11 cellular contexts compared by ENCODE assay signal in genomic region chr3:134359121-134360010, GRCh38. TPM values are rescaled to one million over a fixed set of nuclear protein-coding genes. Genes with fewer than 3 reads are reported as not detected.
DNase-seq lines count a peak whose midpoint lies in the region; ATAC-seq and TF ChIP-seq lines count a peak whose summit lies in the region.
"Had no signal": no experiment of that assay in that cellular context is flagged by ENCODE, and none has a peak within 500 bp of the region (broad histone marks: within the 10 kb centered on the region; RNA-seq: fewer than 3 reads in every experiment).

No MANE protein-coding gene starts in this region.

- no peaks in the 10 kb centered on the region for H3K9me3 ChIP-seq in left lung
- no peaks in the 10 kb centered on the region for H3K9me3 ChIP-seq in stomach

- DNase-seq in H7 = peak; percentile 40
- peak in 1 of 61 donors; percentile 87 for DNase-seq in caudate nucleus (lab: John Stamatoyannopoulos, UW)
- peak in 1 of 2 donors; percentile 32 for DNase-seq in left lung
- DNase-seq in stomach = no peak
- no peak for DNase-seq in T-helper 2 cell
- no peak for DNase-seq in NCI-H82 (lab: John Stamatoyannopoulos, UW)
- DNase-seq: activated CD4-positive, CD25-positive, alpha-beta regulatory T cell; NCI-H1092 had no signal

- ATAC-seq in left lung (no peak), HG02885 (IDR thresholded peaks at IDR 0.05; ENCODE audit: poor library complexity, unreplicated experiment) (no peak), HG03196 (IDR thresholded peaks at IDR 0.05; ENCODE audit: unreplicated experiment) (no peak)
- ATAC-seq: esophagus mucosa had no signal

- H3K4me3 ChIP-seq in H7 (ENCODE audit: insufficient read depth, low read depth, low read length) (no peak overlapping the region), left lung (no peak overlapping the region), stomach (no peak overlapping the region)

- H3K4me1 ChIP-seq in left lung (peaks cover 49 to 91% of the 10 kb centered on the region in 2 donors), stomach (peaks cover 90 to 100% (median 94%) of the 10 kb centered on the region in 4 donors)

- H3K36me3 ChIP-seq in H7 (replicated peaks; ENCODE audit: control insufficient read depth, insufficient read depth, low read length) = peaks cover 71% of the 10 kb centered on the region
- peaks cover 4 to 86% of the 10 kb centered on the region in 2 donors for H3K36me3 ChIP-seq in left lung
- peaks cover 67 to 91% (median 91%) of the 10 kb centered on the region in 4 donors for H3K36me3 ChIP-seq in stomach

- TF ChIP-seq EP300 in stomach (IDR thresholded peaks at IDR 0.05) = no peak

- peak overlapping the region; percentile 83 for H3K27ac ChIP-seq in caudate nucleus (ENCODE audit: low read depth, low read length)
- H3K27ac ChIP-seq in left lung = peak overlapping the region; percentile 44 to 72
- H3K27ac ChIP-seq in stomach = peak overlapping the region; percentile 19 to 100 (median 96)

- intact Hi-C loops in left lung (cut with DNase I) (no loop called here), stomach (cut with DNase I; ENCODE audit: low total_unique reads) (loop anchor here (5.0 kb wide), 2 partner anchors 42 to 162 kb away; no protein-coding TSS in a partner anchor)

- no peak for TF ChIP-seq POLR2A in stomach (IDR thresholded peaks at IDR 0.05)

- TF ChIP-seq CTCF in left lung (IDR thresholded peaks at IDR 0.05) (no peak), stomach (IDR thresholded peaks at IDR 0.05) (no peak)

- H3K27me3 ChIP-seq in H7 (ENCODE audit: control insufficient read depth, insufficient read depth, low read length) = no peaks in the 10 kb centered on the region
- peaks cover 0 to 12% of the 10 kb centered on the region in 2 donors for H3K27me3 ChIP-seq in left lung
- H3K27me3 ChIP-seq in stomach = no peaks in the 10 kb centered on the region

- WGBS in stomach, 5 donors = 52 to 82% (median 66%) methylated on average over 6 to 13 of the region's 13 CpGs

RNA-seq across cellular contexts. Expression of gene AMOTL2, which starts 14.9 kb away (rescaled TPM):
- 46.0 and 54.5 TPM in 2 replicates for total RNA-seq in H7 (2014; rRNA removed; shearing (Covaris generic))
- 100 to 1,000 TPM in 1 of 2 donors, 10 to 100 TPM in 1; 69.2 to 106 TPM for total RNA-seq in left lung
- 100 to 1,000 TPM in 1 of 5 donors, 10 to 100 TPM in 4; 29.3 to 782 (median 54.9) TPM for total RNA-seq in stomach
- 10 to 100 TPM; 10.6 to 16.6 (median 13.8) TPM for polyA plus RNA-seq in stomach
